Comparison of ENCODE assay signal across 8 cellular contexts in genomic region chr15:24954783-24955548, GRCh38. TPM values are rescaled to one million over a fixed set of nuclear protein-coding genes. Genes with fewer than 3 reads are reported as not detected.
DNase-seq lines count a peak whose midpoint lies in the region; ATAC-seq, FAIRE-seq and TF ChIP-seq lines count a peak whose summit lies in the region.

SNRPN (plus strand) TSS chr15:24954987; CDS start chr15:24974454, 19,467 bp downstream.
A gene with protein sequence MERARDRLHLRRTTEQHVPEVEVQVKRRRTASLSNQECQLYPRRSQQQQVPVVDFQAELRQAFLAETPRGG (plus strand): TSS chr15:24954987. CDS start chr15:24955049, 62 bp downstream.

- intact Hi-C loops in right cardiac atrium (cut with DNase I), result no loop called here
- intact Hi-C loops in psoas muscle (cut with DNase I), result no loop called here

- no peak for FAIRE-seq in HTR-8/SVneo (lab: Jason Lieb, UNC)

- DNase-seq in AG10803 (ENCODE audit: low read depth) (peak; percentile 72), HTR-8/SVneo (ENCODE audit: insufficient read length, low spot score) (peak; percentile 53), T-helper 1 cell (peak; percentile 35 to 69 (median 46)), amygdala (lab: John Stamatoyannopoulos, UW) (peak in 54 of 56 donors; percentile 4 to 78 (median 46)), right cardiac atrium (peak; percentile 85 to 94 (median 92)), psoas muscle (peak; percentile 86 to 89)

- H3K4me3 ChIP-seq in AG10803 (ENCODE audit: low read length) (peak within 1 kb of the TSS; percentile 91), right cardiac atrium (ENCODE audit: low read length) (peak within 1 kb of the TSS; percentile 45), psoas muscle (peak within 1 kb of the TSS; percentile 75), urinary bladder (ENCODE audit: low read depth, low read length) (peak within 1 kb of the TSS; percentile 74)

- H3K27ac ChIP-seq in right cardiac atrium (ENCODE audit: low read length) (peak within 1 kb of the TSS; percentile 90), psoas muscle (peak within 1 kb of the TSS; percentile 85), urinary bladder (ENCODE audit: low read depth) (peak within 1 kb of the TSS; percentile 95)

- no peaks in the 10 kb centered on the region for H3K27me3 ChIP-seq in right cardiac atrium (ENCODE audit: control insufficient read depth, insufficient read depth)
- no peaks in the 10 kb centered on the region for H3K27me3 ChIP-seq in psoas muscle (ENCODE audit: insufficient read depth in 3 of 3, low read length in 2 of 3)

- no peaks in the 10 kb centered on the region for H3K36me3 ChIP-seq in psoas muscle (ENCODE audit: insufficient read depth in 1 of 2, low read depth in 1 of 2)
- no peaks in the 10 kb centered on the region for H3K36me3 ChIP-seq in urinary bladder (ENCODE audit: insufficient read depth)

- H3K9me3 ChIP-seq in right cardiac atrium (ENCODE audit: control insufficient read depth, low read length) (no peaks in the 10 kb centered on the region), psoas muscle (no peaks in the 10 kb centered on the region)

- WGBS in right cardiac atrium, result 49% methylated on average over 48 of the region's 48 CpGs
- WGBS in psoas muscle, 3 donors, result 41 to 52% (median 44%) methylated on average over 48 of the region's 48 CpGs
- WGBS in urinary bladder, result 48% methylated on average over 48 of the region's 48 CpGs

- TF ChIP-seq CTCF in AG10803 (conservative IDR thresholded peaks at IDR 0.05; ENCODE audit: low read length), result no peak
- no peak for TF ChIP-seq CTCF in psoas muscle (IDR thresholded peaks at IDR 0.05)

- ATAC-seq in GM19025 (IDR thresholded peaks at IDR 0.05; ENCODE audit: low read depth, unreplicated experiment) (peak; percentile 46), right cardiac atrium (peak; percentile 87 to 88), psoas muscle (peak; percentile 74 to 81 (median 78))

- H3K4me1 ChIP-seq in right cardiac atrium (ENCODE audit: control insufficient read depth, insufficient read depth, low read length) (no peaks in the 10 kb centered on the region), psoas muscle (peaks cover 7% of the 10 kb centered on the region), urinary bladder (ENCODE audit: insufficient read depth) (no peaks in the 10 kb centered on the region)

RNA-seq across cellular contexts. Expression of gene SNRPN, which starts in this region (rescaled TPM):
- 100 to 1,000 TPM; 337 to 345 (median 341) TPM for total RNA-seq in right cardiac atrium
- polyA plus RNA-seq in right cardiac atrium, result 403 TPM
- 100 to 1,000 TPM in 3 of 4 donors, 10 to 100 TPM in 1; 76.3 to 190 (median 107) TPM for total RNA-seq in psoas muscle
- 100 to 1,000 TPM in 2 of 3 donors, 10 to 100 TPM in 1; 65.4 to 240 (median 120) TPM for polyA plus RNA-seq in psoas muscle
- 98.8 TPM for total RNA-seq in urinary bladder
- polyA plus RNA-seq in urinary bladder, result 130 TPM

RNA-seq across cellular contexts. Expression of the second gene that starts in this region (rescaled TPM):
- total RNA-seq in right cardiac atrium (10 to 100 TPM; 36.3 to 80.1 (median 60.2) TPM), psoas muscle (10 to 100 TPM; 22.2 to 26.8 (median 24.1) TPM), urinary bladder (51.9 TPM)
- polyA plus RNA-seq in right cardiac atrium (32.0 TPM), psoas muscle (1 to 10 TPM; 2.2 to 3.9 (median 3.4) TPM), urinary bladder (66.0 TPM)

Comparison
In these comparisons a context has a peak if more than half of its experiments do, and no peak if none do; other contexts are left out.
1. Peak in every context shown above with its lines: DNase-seq, ATAC-seq, H3K4me3 ChIP-seq and H3K27ac ChIP-seq.